In the genomic region with DNA sequence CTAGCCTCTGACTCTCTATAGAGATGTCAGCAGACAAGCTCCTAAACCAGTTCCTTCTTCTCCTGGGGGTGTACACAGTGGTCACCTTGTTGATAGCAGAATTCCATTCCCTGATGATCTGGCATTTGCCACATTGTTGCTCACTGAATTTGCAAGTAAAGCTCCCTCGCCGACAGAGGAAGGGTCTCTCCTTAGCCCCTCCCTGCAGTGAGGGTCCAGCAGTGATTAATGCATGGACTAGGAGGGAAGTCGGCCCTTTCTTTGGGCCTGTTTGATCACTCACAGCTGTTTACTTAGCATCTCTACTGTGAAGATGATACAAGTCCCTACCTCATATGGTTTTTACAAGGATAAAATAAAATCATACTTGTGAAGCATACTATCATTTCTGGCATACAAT, we compare ENCODE assay signal across 7 cellular contexts.
"Had no signal": no experiment of that assay in that cellular context is flagged by ENCODE, and none has a peak within 500 bp of the region (broad histone marks: within the 10 kb centered on the region; RNA-seq: fewer than 3 reads in every experiment).

No MANE protein-coding gene starts in this region.

- H3K4me3 ChIP-seq: GM23248 had no signal

- H3K27ac ChIP-seq: KMS-11 had no signal

- DNase-seq: GM23248, GOT3, H9, HCEC 1CT, Karpas-422, KBM-7 had no signal

- H3K9ac ChIP-seq: GM23248, KMS-11 had no signal

- H3K4me2 ChIP-seq: KMS-11 had no signal

- H2AFZ ChIP-seq: GM23248 had no signal
